Comparison of ENCODE assay signal across 12 cellular contexts in genomic region chr18:26963292-26963691, GRCh38.
DNase-seq lines count a peak whose midpoint lies in the region; ATAC-seq and TF ChIP-seq lines count a peak whose summit lies in the region.
"Had no signal": no experiment of that assay in that cellular context is flagged by ENCODE, and none has a peak within 500 bp of the region (broad histone marks: within the 10 kb centered on the region; RNA-seq: fewer than 3 reads in every experiment).

No MANE protein-coding gene starts in this region.

- DNase-seq in A673 (ENCODE audit: low spot score) = peak; percentile 1
- peak; percentile 15 for DNase-seq in adipocyte (ENCODE audit: low read depth)
- DNase-seq in kidney tubule cell (ENCODE audit: low spot score) = peak; percentile 14
- DNase-seq in NCI-H2171 (lab: John Stamatoyannopoulos, UW) = no peak
- DNase-seq in stimulated activated CD4-positive, alpha-beta T cell treated with anti-CD3 and anti-CD28 coated beads, Interleukin-1b, Interleukin-23, amount 100 ng/mL, for 48 hours = no peak
- no peak for DNase-seq in activated naive CD4-positive, alpha-beta T cell treated with Interleukin-2 at 50 U/mL for 16 hours
- DNase-seq: NCI-H1092; nephron progenitor cell; stimulated activated naive B cell treated with anti-CD40 and anti-IgM and Interleukin-4, amounts not matched to agents 10 μg/mL and 1 μg/mL and 100 μg/mL, for 72 hours had no signal

- BruUV-seq in A673 (replicated peaks; lab: Mats Ljungman, UMichigan) = no TSS peak

- POLR2A ChIA-PET in A673 (lab: Charles Lee; ENCODE audit: low non-redundant PET) = no interaction called here

- TF ChIP-seq CTCF in A673 (conservative IDR thresholded peaks at IDR 0.05; ENCODE audit: low read depth, low read length) (peak; percentile 27; the same call in 1 of the 2 replicates), LNCAP (IDR thresholded peaks at IDR 0.05) (peak; percentile 39; the same call in 1 of the 2 replicates)

- H3K9ac ChIP-seq in adipocyte (ENCODE audit: low read length) = no peak overlapping the region
- H3K9ac ChIP-seq: BLaER1 treated with 17β-estradiol and CSF1 and Interleukin-3, amounts not matched to agents 10 nM and 100 nM had no signal

- no peak for ATAC-seq in GM19467 (IDR thresholded peaks at IDR 0.05; ENCODE audit: unreplicated experiment)
- ATAC-seq: stimulated activated naive B cell treated with anti-CD40 and anti-IgM and Interleukin-4, amounts not matched to agents 10 μg/mL and 1 μg/mL and 100 μg/mL, for 72 hours had no signal

- CTCF ChIA-PET in A673 (lab: Charles Lee) = interaction anchor here (0.5 to 1.0 kb wide), 3 partner anchors 346 to 583 kb away, joined by 3 to 5 read pairs (median 5); no protein-coding TSS in a partner anchor

- H3K36me3 ChIP-seq in A673 (ENCODE audit: insufficient read depth, low read length, poor library complexity, severe bottlenecking) (no peaks in the 10 kb centered on the region), adipocyte (ENCODE audit: control insufficient read depth, insufficient read depth, low read length, severe bottlenecking) (no peaks in the 10 kb centered on the region)
- H3K36me3 ChIP-seq: BLaER1 treated with 17β-estradiol and CSF1 and Interleukin-3, amounts not matched to agents 10 nM and 100 nM had no signal

- no peaks in the 10 kb centered on the region for H3K4me1 ChIP-seq in A673 (ENCODE audit: insufficient read depth, low read length, poor library complexity, severe bottlenecking)
- no peaks in the 10 kb centered on the region for H3K4me1 ChIP-seq in adipocyte (ENCODE audit: control insufficient read depth, insufficient read depth, low read length)

- no peaks in the 10 kb centered on the region for H3K27me3 ChIP-seq in A673 (replicated peaks; ENCODE audit: insufficient read depth, low read depth, low read length, poor library complexity)
- no peaks in the 10 kb centered on the region for H3K27me3 ChIP-seq in adipocyte (replicated peaks; ENCODE audit: control insufficient read depth, insufficient read depth, low read length)
- H3K27me3 ChIP-seq: BLaER1 treated with 17β-estradiol and CSF1 and Interleukin-3, amounts not matched to agents 10 nM and 100 nM had no signal

- H3K4me3 ChIP-seq in A673 (ENCODE audit: low read depth, low read length, poor library complexity, severe bottlenecking) = no peak overlapping the region
- H3K4me3 ChIP-seq in adipocyte (ENCODE audit: low read length) = no peak overlapping the region
- H3K4me3 ChIP-seq: BLaER1 treated with 17β-estradiol and CSF1 and Interleukin-3, amounts not matched to agents 10 nM and 100 nM had no signal

- H3K9me3 ChIP-seq in A673 (ENCODE audit: low read depth, low read length, poor library complexity, severe bottlenecking) (no peaks in the 10 kb centered on the region), adipocyte (ENCODE audit: control insufficient read depth, low read length) (no peaks in the 10 kb centered on the region)
- H3K9me3 ChIP-seq: BLaER1 treated with 17β-estradiol and CSF1 and Interleukin-3, amounts not matched to agents 10 nM and 100 nM had no signal

- H3K27ac ChIP-seq in A673 (ENCODE audit: low read depth, low read length, poor library complexity, severe bottlenecking) = no peak overlapping the region
- H3K27ac ChIP-seq: BLaER1 treated with 17β-estradiol and CSF1 and Interleukin-3, amounts not matched to agents 10 nM and 100 nM had no signal

- intact Hi-C loops in A673 (cut with micrococcal nuclease; ENCODE audit: unreplicated experiment) = no loop called here

Comparison
In these comparisons a context has a peak if more than half of its experiments do, and no peak if none do; other contexts are left out.
1. DNase-seq: peak in A673 (single experiment), adipocyte (single experiment) and kidney tubule cell (single experiment); none in NCI-H2171 (single experiment), stimulated activated CD4-positive, alpha-beta T cell treated with anti-CD3 and anti-CD28 coated beads, Interleukin-1b, Interleukin-23, amount 100 ng/mL, for 48 hours (single experiment) and activated naive CD4-positive, alpha-beta T cell treated with Interleukin-2 at 50 U/mL for 16 hours (single experiment).